19 cellular contexts compared by ENCODE assay signal in the genomic region with DNA sequence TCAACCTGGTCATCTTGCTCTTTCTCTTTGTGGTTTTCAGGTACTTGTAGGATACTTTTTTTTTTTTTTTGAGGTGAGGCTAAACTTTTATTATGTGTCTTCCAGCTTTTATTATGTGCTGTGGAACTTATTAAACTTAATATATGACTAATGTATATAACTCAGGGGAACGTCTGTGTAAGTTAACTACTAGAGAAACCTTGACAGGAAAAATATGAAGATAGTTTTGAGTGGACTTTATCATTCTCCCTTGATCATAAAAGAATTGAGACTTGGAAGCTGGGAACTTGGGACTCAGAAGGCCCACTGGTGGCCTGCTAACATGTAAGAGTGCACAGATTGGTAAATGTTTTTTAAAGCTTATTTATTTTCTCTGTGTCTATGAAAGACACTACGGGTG.
"Had no signal": no experiment of that assay in that cellular context is flagged by ENCODE, and none has a peak within 500 bp of the region (broad histone marks: within the 10 kb centered on the region; RNA-seq: fewer than 3 reads in every experiment).

No MANE protein-coding gene starts in this region.

- H3K27me3 ChIP-seq: gastrocnemius medialis, left lung, right atrium auricular region, testis, tibial artery had no signal

- H3K9me3 ChIP-seq: gastrocnemius medialis, left lung, right atrium auricular region, testis, tibial artery had no signal

- H3K9ac ChIP-seq: parathyroid adenoma had no signal

- H3K36me3 ChIP-seq: gastrocnemius medialis, left lung, right atrium auricular region, tibial artery had no signal

- H3K27ac ChIP-seq: gastrocnemius medialis, left lung, parathyroid adenoma, right atrium auricular region, testis, tibial artery had no signal

- H3K79me2 ChIP-seq: parathyroid adenoma had no signal

- H3K4me1 ChIP-seq: gastrocnemius medialis had no signal

- DNase-seq: cortex of kidney; effector memory CD8-positive, alpha-beta T cell; foreskin fibroblast; gastrocnemius medialis; head of caudate nucleus; kidney; left lung; mesendoderm; natural killer cell; occipital lobe; stimulated activated CD4-positive, alpha-beta T cell treated with anti-CD3 and anti-CD28 coated beads, Interleukin-4, amount 100 ng/mL, for 4 hours; stimulated activated naive CD8-positive, alpha-beta T cell treated with anti-CD3 and anti-CD28 coated beads, Interleukin-15, Interleukin-2, amounts not matched to agents 100 U/mL and 50 U/mL, for 24 hours; substantia nigra; testis; tibial artery had no signal

- ATAC-seq: effector memory CD8-positive, alpha-beta T cell; gastrocnemius medialis; natural killer cell; sciatic nerve; stimulated activated memory B cell treated with anti-CD40 and anti-IgM and Interleukin-4, amounts not matched to agents 10 μg/mL and 1 μg/mL and 100 μg/mL, for 72 hours; stimulated activated naive CD8-positive, alpha-beta T cell treated with anti-CD3 and anti-CD28 coated beads, Interleukin-15, Interleukin-2, amounts not matched to agents 100 U/mL and 50 U/mL, for 24 hours had no signal

- H2AFZ ChIP-seq: parathyroid adenoma had no signal

- H3K4me3 ChIP-seq: gastrocnemius medialis, left lung, right atrium auricular region, testis, tibial artery had no signal
